In the genomic region with DNA sequence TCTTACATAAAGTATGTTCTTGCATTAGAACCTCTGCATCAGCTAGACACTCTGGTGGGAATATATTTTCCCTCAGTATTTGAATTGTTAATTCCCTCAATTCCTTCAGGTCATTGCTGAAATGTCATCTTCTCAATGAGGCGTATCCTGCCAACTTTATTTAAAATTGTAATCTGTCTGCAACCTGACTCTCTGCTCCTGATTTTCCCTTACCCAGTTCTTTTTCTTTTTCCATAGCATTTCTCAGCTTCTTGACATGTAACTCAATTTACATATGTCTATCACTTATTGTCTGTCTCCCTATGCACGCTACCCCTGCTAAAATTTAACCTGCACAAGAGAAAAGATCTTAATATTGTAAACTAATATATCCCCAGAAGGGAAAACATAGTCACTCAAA, we compare ENCODE assay signal across 20 cellular contexts.
"Had no signal": no experiment of that assay in that cellular context is flagged by ENCODE, and none has a peak within 500 bp of the region (broad histone marks: within the 10 kb centered on the region; RNA-seq: fewer than 3 reads in every experiment).

No MANE protein-coding gene starts in this region.

- H3K27ac Mint-ChIP-seq: effector memory CD8-positive, alpha-beta T cell; endodermal cell; mesothelial cell of epicardium; naive B cell had no signal

- H3K27me3 Mint-ChIP-seq: effector memory CD8-positive, alpha-beta T cell had no signal

- DNase-seq: dermis blood vessel endothelial cell; effector CD8-positive, alpha-beta T cell; effector memory CD8-positive, alpha-beta T cell; endodermal cell; erythroblast; esophagus squamous epithelium; foreskin fibroblast; foreskin melanocyte; gastrocnemius medialis; glutamatergic neuron; head of caudate nucleus; heart right ventricle; hippocampal formation; left cardiac atrium; left ventricle myocardium superior; lower lobe of right lung; mesenchymal stem cell; mucosa of descending colon; naive B cell had no signal

- H3K4me1 Mint-ChIP-seq: mesothelial cell of epicardium, naive B cell had no signal

- H3K36me3 Mint-ChIP-seq: naive B cell had no signal

- H3K4me3 Mint-ChIP-seq: effector memory CD8-positive, alpha-beta T cell; endodermal cell; mesothelial cell of epicardium; naive B cell had no signal
